ENCODE assay signal across 1 cellular context in the genomic region with DNA sequence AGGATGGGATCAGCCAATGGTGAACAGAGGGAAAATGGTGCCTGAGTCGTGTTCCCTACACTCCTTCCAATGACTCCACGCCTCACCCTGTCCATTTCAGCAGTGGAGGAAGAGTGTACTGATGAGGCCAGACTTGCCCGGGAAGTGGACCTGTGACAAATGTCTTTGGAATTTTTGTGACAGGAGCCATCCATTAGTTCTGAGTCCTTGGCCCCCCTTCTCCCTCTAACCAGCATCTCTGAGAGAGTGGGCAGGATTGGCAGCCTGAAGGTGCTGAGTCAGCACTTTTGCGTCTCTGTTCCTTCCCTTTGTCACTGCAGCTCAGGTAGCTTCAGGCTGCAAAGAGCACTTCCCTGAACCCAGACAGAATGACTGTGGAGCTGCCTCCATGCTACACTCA.
TF ChIP-seq lines count a peak whose summit lies in the region.

No MANE protein-coding gene starts in this region.

TF ChIP-seq in HepG2, 621 proteins besides CTCF, POLR2A, EP300 and RAD21 (continued from another document):
- peak; percentile 98 for TF ChIP-seq MAFG (CRISPR knock-in tag; IDR thresholded peaks at IDR 0.05)
- TF ChIP-seq, protein P1, sequence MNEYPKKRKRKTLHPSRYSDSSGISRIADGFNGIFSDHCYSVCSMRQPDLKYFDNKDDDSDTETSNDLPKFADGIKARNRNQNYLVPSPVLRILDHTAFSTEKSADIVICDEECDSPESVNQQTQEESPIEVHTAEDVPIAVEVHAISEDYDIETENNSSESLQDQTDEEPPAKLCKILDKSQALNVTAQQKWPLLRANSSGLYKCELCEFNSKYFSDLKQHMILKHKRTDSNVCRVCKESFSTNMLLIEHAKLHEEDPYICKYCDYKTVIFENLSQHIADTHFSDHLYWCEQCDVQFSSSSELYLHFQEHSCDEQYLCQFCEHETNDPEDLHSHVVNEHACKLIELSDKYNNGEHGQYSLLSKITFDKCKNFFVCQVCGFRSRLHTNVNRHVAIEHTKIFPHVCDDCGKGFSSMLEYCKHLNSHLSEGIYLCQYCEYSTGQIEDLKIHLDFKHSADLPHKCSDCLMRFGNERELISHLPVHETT (CRISPR knock-in tag; conservative IDR thresholded peaks at IDR 0.05): no peak
- TF ChIP-seq, protein P2, sequence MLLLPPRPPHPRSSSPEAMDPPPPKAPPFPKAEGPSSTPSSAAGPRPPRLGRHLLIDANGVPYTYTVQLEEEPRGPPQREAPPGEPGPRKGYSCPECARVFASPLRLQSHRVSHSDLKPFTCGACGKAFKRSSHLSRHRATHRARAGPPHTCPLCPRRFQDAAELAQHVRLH (CRISPR knock-in tag; IDR thresholded peaks at IDR 0.05; ENCODE audit: borderline replicate concordance, low read depth): no peak
- TF ChIP-seq HOXA9 (CRISPR knock-in tag; IDR thresholded peaks at IDR 0.05; ENCODE audit: borderline replicate concordance): no peak
- no peak for TF ChIP-seq KAT8 (CRISPR knock-in tag; IDR thresholded peaks at IDR 0.05)
- no peak for TF ChIP-seq ZC3H4 (CRISPR knock-in tag; IDR thresholded peaks at IDR 0.05; ENCODE audit: borderline replicate concordance)
- TF ChIP-seq SATB2 (CRISPR knock-in tag; IDR thresholded peaks at IDR 0.05): no peak
- no peak for TF ChIP-seq TGIF2 (CRISPR knock-in tag; IDR thresholded peaks at IDR 0.05)
- TF ChIP-seq, protein P3, sequence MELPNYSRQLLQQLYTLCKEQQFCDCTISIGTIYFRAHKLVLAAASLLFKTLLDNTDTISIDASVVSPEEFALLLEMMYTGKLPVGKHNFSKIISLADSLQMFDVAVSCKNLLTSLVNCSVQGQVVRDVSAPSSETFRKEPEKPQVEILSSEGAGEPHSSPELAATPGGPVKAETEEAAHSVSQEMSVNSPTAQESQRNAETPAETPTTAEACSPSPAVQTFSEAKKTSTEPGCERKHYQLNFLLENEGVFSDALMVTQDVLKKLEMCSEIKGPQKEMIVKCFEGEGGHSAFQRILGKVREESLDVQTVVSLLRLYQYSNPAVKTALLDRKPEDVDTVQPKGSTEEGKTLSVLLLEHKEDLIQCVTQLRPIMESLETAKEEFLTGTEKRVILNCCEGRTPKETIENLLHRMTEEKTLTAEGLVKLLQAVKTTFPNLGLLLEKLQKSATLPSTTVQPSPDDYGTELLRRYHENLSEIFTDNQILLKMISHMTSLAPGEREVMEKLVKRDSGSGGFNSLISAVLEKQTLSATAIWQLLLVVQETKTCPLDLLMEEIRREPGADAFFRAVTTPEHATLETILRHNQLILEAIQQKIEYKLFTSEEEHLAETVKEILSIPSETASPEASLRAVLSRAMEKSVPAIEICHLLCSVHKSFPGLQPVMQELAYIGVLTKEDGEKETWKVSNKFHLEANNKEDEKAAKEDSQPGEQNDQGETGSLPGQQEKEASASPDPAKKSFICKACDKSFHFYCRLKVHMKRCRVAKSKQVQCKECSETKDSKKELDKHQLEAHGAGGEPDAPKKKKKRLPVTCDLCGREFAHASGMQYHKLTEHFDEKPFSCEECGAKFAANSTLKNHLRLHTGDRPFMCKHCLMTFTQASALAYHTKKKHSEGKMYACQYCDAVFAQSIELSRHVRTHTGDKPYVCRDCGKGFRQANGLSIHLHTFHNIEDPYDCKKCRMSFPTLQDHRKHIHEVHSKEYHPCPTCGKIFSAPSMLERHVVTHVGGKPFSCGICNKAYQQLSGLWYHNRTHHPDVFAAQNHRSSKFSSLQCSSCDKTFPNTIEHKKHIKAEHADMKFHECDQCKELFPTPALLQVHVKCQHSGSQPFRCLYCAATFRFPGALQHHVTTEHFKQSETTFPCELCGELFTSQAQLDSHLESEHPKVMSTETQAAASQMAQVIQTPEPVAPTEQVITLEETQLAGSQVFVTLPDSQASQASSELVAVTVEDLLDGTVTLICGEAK (IDR thresholded peaks at IDR 0.05): no peak
- TF ChIP-seq, protein P3 (CRISPR knock-in tag; IDR thresholded peaks at IDR 0.05): no peak
- TF ChIP-seq, protein P4, sequence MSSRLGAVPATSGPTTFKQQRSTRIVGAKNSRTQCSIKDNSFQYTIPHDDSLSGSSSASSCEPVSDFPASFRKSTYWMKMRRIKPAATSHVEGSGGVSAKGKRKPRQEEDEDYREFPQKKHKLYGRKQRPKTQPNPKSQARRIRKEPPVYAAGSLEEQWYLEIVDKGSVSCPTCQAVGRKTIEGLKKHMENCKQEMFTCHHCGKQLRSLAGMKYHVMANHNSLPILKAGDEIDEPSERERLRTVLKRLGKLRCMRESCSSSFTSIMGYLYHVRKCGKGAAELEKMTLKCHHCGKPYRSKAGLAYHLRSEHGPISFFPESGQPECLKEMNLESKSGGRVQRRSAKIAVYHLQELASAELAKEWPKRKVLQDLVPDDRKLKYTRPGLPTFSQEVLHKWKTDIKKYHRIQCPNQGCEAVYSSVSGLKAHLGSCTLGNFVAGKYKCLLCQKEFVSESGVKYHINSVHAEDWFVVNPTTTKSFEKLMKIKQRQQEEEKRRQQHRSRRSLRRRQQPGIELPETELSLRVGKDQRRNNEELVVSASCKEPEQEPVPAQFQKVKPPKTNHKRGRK (CRISPR knock-in tag; IDR thresholded peaks at IDR 0.05): no peak
- TF ChIP-seq RFX5 (IDR thresholded peaks at IDR 0.05; ENCODE audit: low read depth, low read length): peak; percentile 35; the same call in 1 of the 2 replicates
- TF ChIP-seq, protein P5, sequence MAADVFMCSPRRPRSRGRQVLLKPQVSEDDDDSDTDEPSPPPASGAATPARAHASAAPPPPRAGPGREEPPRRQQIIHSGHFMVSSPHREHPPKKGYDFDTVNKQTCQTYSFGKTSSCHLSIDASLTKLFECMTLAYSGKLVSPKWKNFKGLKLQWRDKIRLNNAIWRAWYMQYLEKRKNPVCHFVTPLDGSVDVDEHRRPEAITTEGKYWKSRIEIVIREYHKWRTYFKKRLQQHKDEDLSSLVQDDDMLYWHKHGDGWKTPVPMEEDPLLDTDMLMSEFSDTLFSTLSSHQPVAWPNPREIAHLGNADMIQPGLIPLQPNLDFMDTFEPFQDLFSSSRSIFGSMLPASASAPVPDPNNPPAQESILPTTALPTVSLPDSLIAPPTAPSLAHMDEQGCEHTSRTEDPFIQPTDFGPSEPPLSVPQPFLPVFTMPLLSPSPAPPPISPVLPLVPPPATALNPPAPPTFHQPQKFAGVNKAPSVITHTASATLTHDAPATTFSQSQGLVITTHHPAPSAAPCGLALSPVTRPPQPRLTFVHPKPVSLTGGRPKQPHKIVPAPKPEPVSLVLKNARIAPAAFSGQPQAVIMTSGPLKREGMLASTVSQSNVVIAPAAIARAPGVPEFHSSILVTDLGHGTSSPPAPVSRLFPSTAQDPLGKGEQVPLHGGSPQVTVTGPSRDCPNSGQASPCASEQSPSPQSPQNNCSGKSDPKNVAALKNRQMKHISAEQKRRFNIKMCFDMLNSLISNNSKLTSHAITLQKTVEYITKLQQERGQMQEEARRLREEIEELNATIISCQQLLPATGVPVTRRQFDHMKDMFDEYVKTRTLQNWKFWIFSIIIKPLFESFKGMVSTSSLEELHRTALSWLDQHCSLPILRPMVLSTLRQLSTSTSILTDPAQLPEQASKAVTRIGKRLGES (CRISPR knock-in tag; IDR thresholded peaks at IDR 0.05; ENCODE audit: borderline replicate concordance): no peak
- TF ChIP-seq MAFF (IDR thresholded peaks at IDR 0.05; ENCODE audit: low read depth, low read length): peak; percentile 100
